1 cellular context compared by ENCODE assay signal in genomic region chr6:32167154-32167760, GRCh38.
TF ChIP-seq lines count a peak whose summit lies in the region.

No MANE protein-coding gene starts in this region.

TF ChIP-seq in K562, 482 proteins besides CTCF, POLR2A, EP300 and RAD21 (continues in another document):
- TF ChIP-seq EZH2 (IDR thresholded peaks at IDR 0.05; ENCODE audit: borderline replicate concordance, low read depth, low read length) (no peak), TCF3 (CRISPR knock-in tag; IDR thresholded peaks at IDR 0.05) (no peak), PTRF (tag; IDR thresholded peaks at IDR 0.05) (0 out of 2 replicates have a peak, but pooled peaks have one; percentile 19), ZNF77 (CRISPR knock-in tag; IDR thresholded peaks at IDR 0.05) (no peak), USF1 (CRISPR knock-in tag; IDR thresholded peaks at IDR 0.05) (peak; percentile 41; the same call in 1 of the 2 replicates), HIVEP1 (CRISPR knock-in tag; IDR thresholded peaks at IDR 0.05) (no peak), ZNF316 (IDR thresholded peaks at IDR 0.05) (no peak), LCOR (CRISPR knock-in tag; IDR thresholded peaks at IDR 0.05) (0 out of 2 replicates have a peak, but pooled peaks have one; percentile 3), FOXP1 (CRISPR knock-in tag; IDR thresholded peaks at IDR 0.05) (0 out of 2 replicates have a peak, but pooled peaks have one; percentile 8), TEAD1 (CRISPR knock-in tag; IDR thresholded peaks at IDR 0.05) (peak in 1 of 2 experiments; percentile 57; a peak in 1 of 4 replicates), ZC3H11A (IDR thresholded peaks at IDR 0.05; ENCODE audit: low read depth, low read length) (no peak), MYNN (IDR thresholded peaks at IDR 0.05) (0 out of 2 replicates have a peak, but pooled peaks have one; percentile 2), MYNN (CRISPR knock-in tag; IDR thresholded peaks at IDR 0.05) (no peak), LEF1 (IDR thresholded peaks at IDR 0.05) (no peak), TEAD4 (IDR thresholded peaks at IDR 0.05; ENCODE audit: low read length) (no peak), TEAD4 (CRISPR knock-in tag; IDR thresholded peaks at IDR 0.05; ENCODE audit: borderline replicate concordance) (peak; percentile 67; the same call in 1 of the 2 replicates), SMARCA5 (IDR thresholded peaks at IDR 0.05) (0 out of 2 replicates have a peak, but pooled peaks have one; percentile 36), ZBTB7A (IDR thresholded peaks at IDR 0.05; ENCODE audit: borderline replicate concordance, control insufficient read depth, low read depth, low read length) (no peak; the same call in 1 of the 2 replicates), POLR2G (IDR thresholded peaks at IDR 0.05; ENCODE audit: low read depth, low read length) (peak; percentile 64), ZNF583 (CRISPR knock-in tag; IDR thresholded peaks at IDR 0.05) (peak; percentile 49; the same call in 1 of the 2 replicates), TAF15 (IDR thresholded peaks at IDR 0.05; ENCODE audit: low read depth, low read length) (0 out of 2 replicates have a peak, but pooled peaks have one; percentile 23), CHD7 (IDR thresholded peaks at IDR 0.05; ENCODE audit: low read depth, low read length) (no peak), FOS (IDR thresholded peaks at IDR 0.05; ENCODE audit: extremely low read depth, insufficient read length) (no peak), HMGN3 (IDR thresholded peaks at IDR 0.05; ENCODE audit: borderline replicate concordance, extremely low read depth, insufficient read length, low read depth, low read length) (peak; percentile 55), HMGXB4 (CRISPR knock-in tag; IDR thresholded peaks at IDR 0.05) (0 out of 2 replicates have a peak, but pooled peaks have one; percentile 17), OTX1 (CRISPR knock-in tag; IDR thresholded peaks at IDR 0.05) (no peak), ARHGAP35 (IDR thresholded peaks at IDR 0.05; ENCODE audit: partially characterized antibody) (peak; percentile 79), TARDBP (IDR thresholded peaks at IDR 0.05) (no peak), ATF6 (CRISPR knock-in tag; IDR thresholded peaks at IDR 0.05) (no peak), RFX1 (IDR thresholded peaks at IDR 0.05) (no peak), FOXA3 (CRISPR knock-in tag; conservative IDR thresholded peaks at IDR 0.05 in 1 of 2, IDR thresholded peaks at IDR 0.05 in 1 of 2) (peak in 1 of 2 experiments; percentile 67; a peak in 1 of 4 replicates), ZNF165 (CRISPR knock-in tag; IDR thresholded peaks at IDR 0.05; ENCODE audit: borderline replicate concordance) (0 out of 2 replicates have a peak, but pooled peaks have one; percentile 19), RUNX1 (IDR thresholded peaks at IDR 0.05; ENCODE audit: low read depth) (no peak), MEIS2 (IDR thresholded peaks at IDR 0.05; ENCODE audit: partially characterized antibody) (no peak), DNMT1 (IDR thresholded peaks at IDR 0.05) (no peak), ZNF511 (CRISPR knock-in tag; IDR thresholded peaks at IDR 0.05) (0 out of 2 replicates have a peak, but pooled peaks have one; percentile 44), HNRNPK (IDR thresholded peaks at IDR 0.05; ENCODE audit: low read depth, low read length, poor library complexity, severe bottlenecking) (no peak), CAMTA2 (CRISPR knock-in tag; conservative IDR thresholded peaks at IDR 0.05) (0 out of 2 replicates have a peak, but pooled peaks have one; percentile 17), BRCA1 (IDR thresholded peaks at IDR 0.05) (no peak), BRCA1 (CRISPR knock-in tag; IDR thresholded peaks at IDR 0.05) (0 out of 2 replicates have a peak, but pooled peaks have one; percentile 75), RBFOX2 (IDR thresholded peaks at IDR 0.05; ENCODE audit: low read depth, low read length) (peak; percentile 68)
- TF ChIP-seq, protein P1, sequence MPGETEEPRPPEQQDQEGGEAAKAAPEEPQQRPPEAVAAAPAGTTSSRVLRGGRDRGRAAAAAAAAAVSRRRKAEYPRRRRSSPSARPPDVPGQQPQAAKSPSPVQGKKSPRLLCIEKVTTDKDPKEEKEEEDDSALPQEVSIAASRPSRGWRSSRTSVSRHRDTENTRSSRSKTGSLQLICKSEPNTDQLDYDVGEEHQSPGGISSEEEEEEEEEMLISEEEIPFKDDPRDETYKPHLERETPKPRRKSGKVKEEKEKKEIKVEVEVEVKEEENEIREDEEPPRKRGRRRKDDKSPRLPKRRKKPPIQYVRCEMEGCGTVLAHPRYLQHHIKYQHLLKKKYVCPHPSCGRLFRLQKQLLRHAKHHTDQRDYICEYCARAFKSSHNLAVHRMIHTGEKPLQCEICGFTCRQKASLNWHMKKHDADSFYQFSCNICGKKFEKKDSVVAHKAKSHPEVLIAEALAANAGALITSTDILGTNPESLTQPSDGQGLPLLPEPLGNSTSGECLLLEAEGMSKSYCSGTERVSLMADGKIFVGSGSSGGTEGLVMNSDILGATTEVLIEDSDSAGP (CRISPR knock-in tag; IDR thresholded peaks at IDR 0.05): no peak
- TF ChIP-seq, protein P2, sequence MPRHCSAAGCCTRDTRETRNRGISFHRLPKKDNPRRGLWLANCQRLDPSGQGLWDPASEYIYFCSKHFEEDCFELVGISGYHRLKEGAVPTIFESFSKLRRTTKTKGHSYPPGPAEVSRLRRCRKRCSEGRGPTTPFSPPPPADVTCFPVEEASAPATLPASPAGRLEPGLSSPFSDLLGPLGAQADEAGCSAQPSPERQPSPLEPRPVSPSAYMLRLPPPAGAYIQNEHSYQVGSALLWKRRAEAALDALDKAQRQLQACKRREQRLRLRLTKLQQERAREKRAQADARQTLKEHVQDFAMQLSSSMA (CRISPR knock-in tag; IDR thresholded peaks at IDR 0.05): 0 out of 2 replicates have a peak, but pooled peaks have one; percentile 19
- TF ChIP-seq, protein P3, sequence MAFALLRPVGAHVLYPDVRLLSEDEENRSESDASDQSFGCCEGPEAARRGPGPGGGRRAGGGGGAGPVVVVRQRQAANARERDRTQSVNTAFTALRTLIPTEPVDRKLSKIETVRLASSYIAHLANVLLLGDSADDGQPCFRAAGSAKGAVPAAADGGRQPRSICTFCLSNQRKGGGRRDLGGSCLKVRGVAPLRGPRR (CRISPR knock-in tag; IDR thresholded peaks at IDR 0.05): peak; percentile 30; the same call in 1 of the 2 replicates
- TF ChIP-seq, protein P4, sequence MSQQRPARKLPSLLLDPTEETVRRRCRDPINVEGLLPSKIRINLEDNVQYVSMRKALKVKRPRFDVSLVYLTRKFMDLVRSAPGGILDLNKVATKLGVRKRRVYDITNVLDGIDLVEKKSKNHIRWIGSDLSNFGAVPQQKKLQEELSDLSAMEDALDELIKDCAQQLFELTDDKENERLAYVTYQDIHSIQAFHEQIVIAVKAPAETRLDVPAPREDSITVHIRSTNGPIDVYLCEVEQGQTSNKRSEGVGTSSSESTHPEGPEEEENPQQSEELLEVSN (IDR thresholded peaks at IDR 0.05; ENCODE audit: borderline replicate concordance in 1 of 2, extremely low read depth in 1 of 2, insufficient read depth in 1 of 2, insufficient read length in 1 of 2, low read depth in 1 of 2, low read length in 1 of 2, poor library complexity in 1 of 2, severe bottlenecking in 1 of 2): peak; percentile 5 to 10
